In genomic region chr14:96168581-96168980, GRCh38 we compare ENCODE assay signal across 20 cellular contexts.
"Had no signal": no experiment of that assay in that cellular context is flagged by ENCODE, and none has a peak within 500 bp of the region (broad histone marks: within the 10 kb centered on the region; RNA-seq: fewer than 3 reads in every experiment).

No MANE protein-coding gene starts in this region.

- H3K27me3 ChIP-seq: pancreas, testis, tibial nerve, upper lobe of right lung had no signal

- DNase-seq: cortex of kidney; effector CD8-positive, alpha-beta T cell; heart left ventricle; left ventricle myocardium inferior; lower lobe of right lung; midbrain; naive B cell; occipital lobe; right cardiac atrium; stimulated activated CD4-positive, alpha-beta T cell treated with anti-CD3 and anti-CD28 coated beads, Interleukin-15, amount 100 ng/mL, for 24 hours; stimulated activated CD4-positive, alpha-beta T cell treated with anti-CD3 and anti-CD28 coated beads, Interleukin-1b, Interleukin-23, amount 100 ng/mL, for 48 hours; stimulated activated CD4-positive, alpha-beta T cell treated with anti-CD3 and anti-CD28 coated beads, Interleukin-4, amount 100 ng/mL, for 4 hours; stimulated activated naive B cell treated with anti-CD40 and anti-IgM and Interleukin-4, amounts not matched to agents 10 μg/mL and 1 μg/mL and 100 μg/mL, for 72 hours; stimulated activated naive CD8-positive, alpha-beta T cell treated with anti-CD3 and anti-CD28 coated beads, Interleukin-15, amount 100 ng/mL, for 72 hours; testis; upper lobe of right lung had no signal

- H3K9me3 ChIP-seq: heart left ventricle, left ventricle myocardium inferior, lower lobe of right lung, pancreas, testis, tibial nerve, upper lobe of right lung had no signal

- ATAC-seq: esophagus mucosa; heart left ventricle; lower lobe of right lung; pancreas; right cardiac atrium; stimulated activated naive B cell treated with anti-CD40 and anti-IgM and Interleukin-4, amounts not matched to agents 10 μg/mL and 1 μg/mL and 100 μg/mL, for 72 hours; stimulated activated naive CD8-positive, alpha-beta T cell treated with anti-CD3 and anti-CD28 coated beads, Interleukin-15, amount 100 ng/mL, for 72 hours; upper lobe of right lung had no signal

- H3K4me1 ChIP-seq: heart left ventricle, left ventricle myocardium inferior, lower lobe of right lung, pancreas, testis, upper lobe of right lung had no signal

- H3K4me3 ChIP-seq: dorsolateral prefrontal cortex, heart left ventricle, left ventricle myocardium inferior, lower lobe of right lung, pancreas, testis, tibial nerve, upper lobe of right lung had no signal

- H3K27ac ChIP-seq: dorsolateral prefrontal cortex, heart left ventricle, left ventricle myocardium inferior, lower lobe of right lung, pancreas, testis, tibial nerve, upper lobe of right lung had no signal

- H3K36me3 ChIP-seq: heart left ventricle, left ventricle myocardium inferior, lower lobe of right lung, pancreas, tibial nerve, upper lobe of right lung had no signal
